ENCODE assay signal across 25 cellular contexts in the genomic region with DNA sequence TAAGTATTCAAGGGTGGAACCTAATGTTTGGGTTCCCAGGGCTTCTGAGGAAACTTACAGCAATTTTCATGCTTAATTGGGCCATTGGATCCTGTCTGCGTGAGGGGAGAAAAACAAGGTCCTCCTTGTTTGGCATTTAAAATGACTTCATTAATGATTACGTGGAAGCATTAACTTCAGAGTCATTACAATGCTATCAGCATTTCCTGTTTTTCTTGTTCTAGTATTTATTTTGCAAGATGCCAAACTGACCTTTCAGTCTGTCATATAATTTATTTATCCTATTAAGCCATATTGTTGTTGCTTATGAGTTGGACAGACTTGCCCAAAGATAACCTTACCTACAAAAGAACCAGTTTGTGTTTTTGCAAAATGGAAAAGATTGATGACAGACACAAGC.
DNase-seq lines count a peak whose midpoint lies in the region; ATAC-seq and TF ChIP-seq lines count a peak whose summit lies in the region.
"Had no signal": no experiment of that assay in that cellular context is flagged by ENCODE, and none has a peak within 500 bp of the region (broad histone marks: within the 10 kb centered on the region; RNA-seq: fewer than 3 reads in every experiment).

No MANE protein-coding gene starts in this region.

- H3F3A ChIP-seq in GM23338 (replicated peaks; ENCODE audit: low read depth) = no peaks in the 10 kb centered on the region

- H3K36me3 ChIP-seq in GM23338 (ENCODE audit: insufficient read depth) = no peaks in the 10 kb centered on the region
- no peaks in the 10 kb centered on the region for H3K36me3 ChIP-seq in endocrine pancreas (ENCODE audit: control insufficient read depth, insufficient read depth, low read length)
- H3K36me3 ChIP-seq: cardiac muscle cell, tibial artery had no signal

- H3K9me3 ChIP-seq in endocrine pancreas (ENCODE audit: control insufficient read depth, low read length) = no peaks in the 10 kb centered on the region
- H3K9me3 ChIP-seq: tibial artery had no signal

- H3K36me3 Mint-ChIP-seq in GM23338 (ENCODE audit: low read depth) = no peaks in the 10 kb centered on the region
- H3K36me3 Mint-ChIP-seq: CD4-positive, alpha-beta memory T cell had no signal

- no peak for TF ChIP-seq CTCF in GM23338 (conservative IDR thresholded peaks at IDR 0.05; ENCODE audit: low read depth in 2 of 2)

- H3K9me3 Mint-ChIP-seq in GM23338 = no peaks in the 10 kb centered on the region
- H3K9me3 Mint-ChIP-seq: activated naive CD4-positive, alpha-beta T cell treated with anti-CD3 and anti-CD28 coated beads for 36 hours; activated T-cell treated with anti-CD3 and anti-CD28 coated beads, Interleukin-2, amount 50 U/mL, for 72 hours; CD4-positive, alpha-beta memory T cell; neural crest cell had no signal

- no peak overlapping the region for H2AFZ ChIP-seq in GM23338
- H2AFZ ChIP-seq: GM23248 had no signal

- H3K27ac Mint-ChIP-seq in GM23338 = no peak overlapping the region
- H3K27ac Mint-ChIP-seq: activated naive CD4-positive, alpha-beta T cell treated with anti-CD3 and anti-CD28 coated beads for 36 hours; activated T-cell treated with anti-CD3 and anti-CD28 coated beads, Interleukin-2, amount 50 U/mL, for 72 hours; CD4-positive, alpha-beta memory T cell; dendritic cell treated with granulocyte-macrophage colony-stimulating factor and Interleukin-4, amounts not matched to agents 40 ng/mL and 50 ng/mL, for 4 days; stimulated activated naive CD8-positive, alpha-beta T cell treated with anti-CD3 and anti-CD28 coated beads, Interleukin-15, amount 100 ng/mL, for 72 hours; T-helper 17 cell had no signal

- no peaks in the 10 kb centered on the region for H3K27me3 Mint-ChIP-seq in GM23338 (ENCODE audit: insufficient read depth, low read depth, poor library complexity)
- H3K27me3 Mint-ChIP-seq: CD4-positive, alpha-beta memory T cell; dendritic cell treated with granulocyte-macrophage colony-stimulating factor and Interleukin-4, amounts not matched to agents 40 ng/mL and 50 ng/mL, for 4 days; stimulated activated naive CD8-positive, alpha-beta T cell treated with anti-CD3 and anti-CD28 coated beads, Interleukin-15, amount 100 ng/mL, for 72 hours; T-helper 17 cell had no signal

- H3K4me3 ChIP-seq in GM23338 (no peak overlapping the region), endocrine pancreas (ENCODE audit: control insufficient read depth, insufficient read depth, low read length) (peak overlapping the region; percentile 42)
- H3K4me3 ChIP-seq: cardiac muscle cell, GM23248, tibial artery had no signal

- no peaks in the 10 kb centered on the region; the same call in 1 of the 2 replicates for H3K9me2 ChIP-seq in GM23338 (ENCODE audit: insufficient read depth)

- no peak overlapping the region for H3K9ac ChIP-seq in endocrine pancreas (ENCODE audit: control insufficient read depth, insufficient read depth, low read length)
- H3K9ac ChIP-seq: GM23248 had no signal

- DNase-seq in GM23338 (ENCODE audit: low spot score) = peak; percentile 8
- peak; percentile 65 to 73 for DNase-seq in NCI-H526 (lab: John Stamatoyannopoulos, UW)
- DNase-seq in renal cortical epithelial cell (ENCODE audit: low read depth) = peak; percentile 85
- no peak for DNase-seq in T-helper 1 cell
- DNase-seq in NCI-H1694 (lab: John Stamatoyannopoulos, UW) = no peak
- DNase-seq in ureter (ENCODE audit: low spot score) = no peak
- DNase-seq: activated CD4-positive, alpha-beta T cell treated with anti-CD3 and anti-CD28 coated beads for 48 hours; activated naive CD4-positive, alpha-beta T cell treated with anti-CD3 and anti-CD28 coated beads for 36 hours; activated T-cell treated with anti-CD3 and anti-CD28 coated beads, Interleukin-2, amount 50 U/mL, for 72 hours; AML-193; amygdala; CD4-positive, alpha-beta memory T cell; DMS79; GF-D8; GM23248; KBM-7; mammary epithelial cell; NCI-H2029 treated with DMSO at 0.1 percent for 48 hours; stimulated activated naive CD8-positive, alpha-beta T cell treated with anti-CD3 and anti-CD28 coated beads, Interleukin-15, amount 100 ng/mL, for 72 hours; T-helper 17 cell; tibial artery had no signal

- no peak overlapping the region for H3K4me2 ChIP-seq in GM23338

- H3K27me3 ChIP-seq in GM23338 (ENCODE audit: insufficient read depth) (no peaks in the 10 kb centered on the region), endocrine pancreas (ENCODE audit: control insufficient read depth, insufficient read depth, low read length) (no peaks in the 10 kb centered on the region)
- H3K27me3 ChIP-seq: cardiac muscle cell, tibial artery had no signal

- no peak overlapping the region for H3K27ac ChIP-seq in GM23338 (ENCODE audit: low read depth)
- H3K27ac ChIP-seq: cardiac muscle cell, GM23248, tibial artery had no signal

- peaks cover 18% of the 10 kb centered on the region for H3K4me1 Mint-ChIP-seq in GM23338
- H3K4me1 Mint-ChIP-seq: CD4-positive, alpha-beta memory T cell; T-helper 17 cell had no signal

- H3K4me3 Mint-ChIP-seq in GM23338 = no peak overlapping the region
- H3K4me3 Mint-ChIP-seq: activated naive CD4-positive, alpha-beta T cell treated with anti-CD3 and anti-CD28 coated beads for 36 hours; activated T-cell treated with anti-CD3 and anti-CD28 coated beads, Interleukin-2, amount 50 U/mL, for 72 hours; CD4-positive, alpha-beta memory T cell; dendritic cell treated with granulocyte-macrophage colony-stimulating factor and Interleukin-4, amounts not matched to agents 40 ng/mL and 50 ng/mL, for 4 days; neural crest cell; stimulated activated naive CD8-positive, alpha-beta T cell treated with anti-CD3 and anti-CD28 coated beads, Interleukin-15, amount 100 ng/mL, for 72 hours; T-helper 17 cell had no signal

- no peak for ATAC-seq in GM23338
- ATAC-seq: activated T-cell treated with anti-CD3 and anti-CD28 coated beads, Interleukin-2, amount 50 U/mL, for 72 hours; stimulated activated naive CD8-positive, alpha-beta T cell treated with anti-CD3 and anti-CD28 coated beads, Interleukin-15, amount 100 ng/mL, for 72 hours; T-helper 17 cell had no signal

- no peaks in the 10 kb centered on the region for H4K20me1 ChIP-seq in GM23338 (replicated peaks; ENCODE audit: insufficient read depth)

- peaks cover 10% of the 10 kb centered on the region; the same call in 1 of the 2 replicates for H3K4me1 ChIP-seq in GM23338 (ENCODE audit: insufficient read depth)
- no peaks in the 10 kb centered on the region for H3K4me1 ChIP-seq in endocrine pancreas (ENCODE audit: control insufficient read depth, insufficient read depth, low read length)
- H3K4me1 ChIP-seq: tibial artery had no signal

- H3K79me2 ChIP-seq in GM23338 (replicated peaks; ENCODE audit: insufficient read depth) = no peaks in the 10 kb centered on the region

TF ChIP-seq in GM23338, 12 proteins besides CTCF, POLR2A, EP300 and RAD21 (continues in another document):
- TF ChIP-seq EZH2phosphoT487 (IDR thresholded peaks at IDR 0.05; ENCODE audit: unreplicated experiment) (no peak), STAT1 (IDR thresholded peaks at IDR 0.05; ENCODE audit: unreplicated experiment) (no peak), ZNF331 (CRISPR knock-in tag; IDR thresholded peaks at IDR 0.05; ENCODE audit: low read depth) (no peak), NANOG (IDR thresholded peaks at IDR 0.05; ENCODE audit: borderline replicate concordance) (no peak), ZNF114 (CRISPR knock-in tag; IDR thresholded peaks at IDR 0.05) (no peak), POLR2AphosphoS5 (IDR thresholded peaks at IDR 0.05; ENCODE audit: low read depth) (no peak), CREB1 (CRISPR knock-in tag; IDR thresholded peaks at IDR 0.05; ENCODE audit: low read depth) (no peak), ETS1 (IDR thresholded peaks at IDR 0.05) (no peak)

Comparison
In these comparisons a context has a peak if more than half of its experiments do, and no peak if none do; other contexts are left out.
1. DNase-seq: peak in GM23338 (single experiment), NCI-H526 (2 of 2) and renal cortical epithelial cell (single experiment); none in T-helper 1 cell (0 of 5), NCI-H1694 (single experiment) and ureter (single experiment).